Comparison of ENCODE assay signal across 8 cellular contexts in the genomic region with DNA sequence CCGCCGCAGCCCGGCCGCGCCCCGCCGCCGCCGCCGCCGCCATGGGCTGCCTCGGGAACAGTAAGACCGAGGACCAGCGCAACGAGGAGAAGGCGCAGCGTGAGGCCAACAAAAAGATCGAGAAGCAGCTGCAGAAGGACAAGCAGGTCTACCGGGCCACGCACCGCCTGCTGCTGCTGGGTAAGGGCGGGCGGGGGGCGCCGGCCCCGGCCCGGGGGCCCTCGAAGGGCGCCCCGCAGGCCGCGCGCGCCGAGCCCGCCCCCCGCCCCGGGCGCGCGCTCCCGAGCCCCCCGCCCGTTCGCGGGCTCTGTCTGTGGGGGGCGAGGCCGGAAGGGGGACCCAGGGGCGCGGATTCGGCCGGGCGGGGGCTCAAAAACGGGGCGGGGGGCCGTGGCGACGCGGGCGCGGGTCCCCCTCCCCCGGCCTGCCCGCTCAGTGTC. TPM values are rescaled to one million over a fixed set of nuclear protein-coding genes. Genes with fewer than 3 reads are reported as not detected.
DNase-seq lines count a peak whose midpoint lies in the region; ATAC-seq and TF ChIP-seq lines count a peak whose summit lies in the region.

No MANE protein-coding gene starts in this region.

- POLR2A ChIA-PET in CD8-positive, alpha-beta memory T cell (lab: Charles Lee): interaction anchor here (0.6 to 1.4 kb wide), 4 partner anchors 90 to 503 kb away, joined by 3 to 11 read pairs (median 6); a partner anchor contains a TSS

- H3K27ac ChIP-seq in CD8-positive, alpha-beta memory T cell (ENCODE audit: low read depth, low read length): peak overlapping the region; percentile 89
- H3K27ac ChIP-seq in colonic mucosa (peak overlapping the region; percentile 92), mesendoderm (ENCODE audit: low read depth, low read length) (peak overlapping the region; percentile 100), temporal lobe (ENCODE audit: low read depth, low read length) (peak overlapping the region; percentile 83)

- H3K9ac ChIP-seq in colonic mucosa (ENCODE audit: low read depth in 2 of 2, low read length in 2 of 2) (peak overlapping the region; percentile 87 to 91), mesendoderm (ENCODE audit: low read length) (peak overlapping the region; percentile 96)

- peak overlapping the region; percentile 93 for H3K4ac ChIP-seq in mesendoderm (ENCODE audit: low read depth, low read length)

- peak overlapping the region; percentile 100 for H3K18ac ChIP-seq in mesendoderm (ENCODE audit: low read length)

- H3K27ac Mint-ChIP-seq in CD8-positive, alpha-beta memory T cell: peak overlapping the region; percentile 93 to 100 (median 98)

- peak overlapping the region; percentile 100 for H4K8ac ChIP-seq in mesendoderm (ENCODE audit: low read depth, low read length)

- peaks cover 36% of the 10 kb centered on the region for H3K4me1 ChIP-seq in CD8-positive, alpha-beta memory T cell (ENCODE audit: insufficient read depth, low read length)
- H3K4me1 ChIP-seq in colonic mucosa (peaks cover 14% of the 10 kb centered on the region), mesendoderm (ENCODE audit: control insufficient read depth, low read depth, low read length) (peaks cover 5% of the 10 kb centered on the region)

- H3K9me3 Mint-ChIP-seq in CD8-positive, alpha-beta memory T cell: peaks cover 0 to 5% (median 0%) of the 10 kb centered on the region in 5 donors

- peak overlapping the region; percentile 88 to 98 (median 96) for H3K4me3 Mint-ChIP-seq in CD8-positive, alpha-beta memory T cell

- H4K5ac ChIP-seq in mesendoderm (ENCODE audit: low read length): no peak overlapping the region

- H3K56ac ChIP-seq in mesendoderm (ENCODE audit: low read length): peak overlapping the region; percentile 98

- DNase-seq in CD8-positive, alpha-beta memory T cell: peak in 2 of 5 donors; percentile 34 to 68
- DNase-seq in T-helper 9 cell (peak; percentile 25), colonic mucosa (peak; percentile 29), mesendoderm (peak; percentile 72), NCI-H510A treated with DMSO at 0.1 percent for 48 hours (lab: John Stamatoyannopoulos, UW) (no peak)

- H2AK5ac ChIP-seq in mesendoderm (ENCODE audit: low read length): no peak overlapping the region

- WGBS in mesendoderm (ENCODE audit: extremely low coverage, insufficient coverage, low lambda C conversion rate): no CpG with 5 or more reads among the region's 63 CpGs

- no peak overlapping the region for H2BK15ac ChIP-seq in mesendoderm (replicated peaks; ENCODE audit: low read depth)

- no peaks in the 10 kb centered on the region for H3K27me3 ChIP-seq in CD8-positive, alpha-beta memory T cell (ENCODE audit: insufficient read depth, low read length, poor library complexity, severe bottlenecking)
- H3K27me3 ChIP-seq in colonic mucosa: no peaks in the 10 kb centered on the region
- H3K27me3 ChIP-seq in mesendoderm (ENCODE audit: insufficient read depth, low read length, poor library complexity): no peaks in the 10 kb centered on the region

- H3K79me2 ChIP-seq in mesendoderm (ENCODE audit: control insufficient read depth, insufficient read depth, low read length): peaks cover 47% of the 10 kb centered on the region

- CTCF ChIA-PET in CD8-positive, alpha-beta memory T cell (lab: Charles Lee): interaction anchor here (1.0 kb wide), 1 partner anchor 90 kb away, joined by 3 read pairs; no protein-coding TSS in a partner anchor

- peak overlapping the region; percentile 89 for H2BK120ac ChIP-seq in mesendoderm (ENCODE audit: low read depth, low read length)

- ATAC-seq in HG03045 (IDR thresholded peaks at IDR 0.05; ENCODE audit: unreplicated experiment) (peak; percentile 7), GM21447 (IDR thresholded peaks at IDR 0.05; ENCODE audit: unreplicated experiment) (no peak)

- H3K27me3 Mint-ChIP-seq in CD8-positive, alpha-beta memory T cell: peaks cover 0 to 5% of the 10 kb centered on the region in 2 donors

- peaks cover 0 to 30% (median 0%) of the 10 kb centered on the region in 3 donors for H3K36me3 Mint-ChIP-seq in CD8-positive, alpha-beta memory T cell

- H3K4me2 ChIP-seq in mesendoderm (ENCODE audit: low read length): no peak overlapping the region

- H3K9me3 ChIP-seq in CD8-positive, alpha-beta memory T cell (ENCODE audit: low read length): no peaks in the 10 kb centered on the region
- no peaks in the 10 kb centered on the region for H3K9me3 ChIP-seq in colonic mucosa

- no peaks in the 10 kb centered on the region for H3K36me3 ChIP-seq in CD8-positive, alpha-beta memory T cell (ENCODE audit: insufficient read depth, low read length)
- H3K36me3 ChIP-seq in colonic mucosa (no peaks in the 10 kb centered on the region), mesendoderm (ENCODE audit: control insufficient read depth, insufficient read depth, low read length) (no peaks in the 10 kb centered on the region)

- H2BK5ac ChIP-seq in mesendoderm (ENCODE audit: low read length): peak overlapping the region; percentile 77

- peaks cover 45 to 58% (median 49%) of the 10 kb centered on the region in 3 donors for H3K4me1 Mint-ChIP-seq in CD8-positive, alpha-beta memory T cell

- H3K23ac ChIP-seq in mesendoderm (ENCODE audit: low read length): no peak overlapping the region

- TF ChIP-seq CTCF in colonic mucosa (IDR thresholded peaks at IDR 0.05): no peak

- peak overlapping the region; percentile 70 for H3K4me3 ChIP-seq in CD8-positive, alpha-beta memory T cell (ENCODE audit: low read length)
- H3K4me3 ChIP-seq in colonic mucosa: peak overlapping the region; percentile 56
- H3K4me3 ChIP-seq in mesendoderm (ENCODE audit: low read length): peak overlapping the region; percentile 86

- H3K79me1 ChIP-seq in mesendoderm (ENCODE audit: low read length): peaks cover 3% of the 10 kb centered on the region

- intact Hi-C loops in colonic mucosa (cut with DNase I): no loop called here

RNA-seq across cellular contexts. Expression of a gene that starts 39.2 kb away (rescaled TPM):
- 100 to 1,000 TPM; 637 to 666 TPM for total RNA-seq in CD8-positive, alpha-beta memory T cell
- polyA plus RNA-seq in CD8-positive, alpha-beta memory T cell: 218 TPM
- total RNA-seq in colonic mucosa (100 to 1,000 TPM; 683 to 715 TPM), temporal lobe (498 TPM)
- 871 TPM for polyA plus RNA-seq in mesendoderm (2013, experiment 1 of 2)
- polyA plus RNA-seq in mesendoderm (2013, experiment 2 of 2): 882 TPM

RNA-seq across cellular contexts. Expression of a gene that starts 41.0 kb away (rescaled TPM):
- total RNA-seq in CD8-positive, alpha-beta memory T cell: under 1 TPM; 0.55 to 0.68 TPM
- not detected for polyA plus RNA-seq in CD8-positive, alpha-beta memory T cell
- total RNA-seq in colonic mucosa: 1 to 10 TPM in 1 of 2 donors, under 1 TPM in 1; 0.88 to 1.7 TPM
- 1.6 TPM for polyA plus RNA-seq in mesendoderm (2013, experiment 1 of 2)
- polyA plus RNA-seq in mesendoderm (2013, experiment 2 of 2): 1.6 TPM
- total RNA-seq in temporal lobe: 0.49 TPM
